In the genomic region with DNA sequence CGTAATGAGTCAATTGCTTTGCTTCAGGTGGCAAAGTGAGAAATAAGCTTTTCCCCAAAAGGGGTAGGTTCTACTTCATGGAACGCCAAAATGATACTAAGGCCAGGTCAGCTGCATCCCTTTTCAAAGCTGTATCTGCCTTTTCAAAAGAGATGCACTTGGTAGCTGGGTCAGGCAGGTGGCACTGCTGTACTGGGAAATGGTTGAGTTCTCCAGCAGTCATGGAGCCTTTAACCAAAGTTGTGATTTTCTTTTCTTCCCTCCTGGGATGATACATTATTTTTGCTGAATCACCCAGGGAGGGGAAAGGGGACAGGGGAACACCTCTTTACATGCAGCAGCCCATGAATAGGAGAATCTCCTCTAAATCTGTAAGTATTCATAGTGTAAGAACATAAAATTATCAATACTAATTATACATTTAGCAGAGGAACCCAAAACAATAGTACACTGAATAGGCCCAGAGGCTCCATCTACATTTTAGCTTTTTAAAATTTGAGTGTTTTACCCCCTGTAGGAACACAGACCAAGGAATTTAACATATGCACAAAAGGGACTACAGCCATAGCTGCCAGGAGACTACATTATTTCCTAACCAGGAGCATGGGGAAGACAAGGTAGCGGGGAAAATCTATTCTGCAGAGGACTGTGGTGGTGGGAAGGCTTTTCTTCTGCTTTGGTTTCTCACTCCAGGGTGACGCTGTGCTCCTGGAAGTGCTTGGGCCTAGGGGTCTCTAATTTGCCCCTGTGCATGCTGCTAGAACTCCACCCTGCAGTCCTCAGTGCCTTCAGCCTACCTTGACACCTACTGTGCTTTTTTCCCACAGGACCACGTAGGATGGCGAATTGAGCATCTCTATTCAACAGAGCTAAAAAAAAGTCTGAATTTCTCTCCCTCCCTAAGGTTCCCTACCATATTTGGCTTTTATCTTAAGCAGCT, we compare ENCODE assay signal across 8 cellular contexts. TPM values are rescaled to one million over a fixed set of nuclear protein-coding genes. Genes with fewer than 3 reads are reported as not detected.
DNase-seq lines count a peak whose midpoint lies in the region; ATAC-seq and TF ChIP-seq lines count a peak whose summit lies in the region.

No MANE protein-coding gene starts in this region.

- TF ChIP-seq CTCF in left ventricle myocardium inferior (IDR thresholded peaks at IDR 0.05; ENCODE audit: borderline replicate concordance), result peak; percentile 81

- H3K4me3 ChIP-seq in SK-N-MC (no peak overlapping the region), left ventricle myocardium inferior (no peak overlapping the region)

- no peaks in the 10 kb centered on the region for H3K36me3 ChIP-seq in SK-N-MC (ENCODE audit: insufficient read depth, low read length)
- H3K36me3 ChIP-seq in left ventricle myocardium inferior, result peaks cover 6% of the 10 kb centered on the region

- DNase-seq in SIG-M5 treated with dmso at 0.1 percent for 504 hours (lab: John Stamatoyannopoulos, UW; ENCODE audit: unreplicated experiment) (peak; percentile 8), SIG-M5 (lab: John Stamatoyannopoulos, UW) (no peak), Kasumi-1 (lab: John Stamatoyannopoulos, UW) (peak; percentile 52 to 73), SK-N-MC (ENCODE audit: low read depth, low spot score) (peak; percentile 10), anterior cingulate cortex (lab: John Stamatoyannopoulos, UW) (peak in 31 of 58 donors; percentile 8 to 67 (median 31)), left ventricle myocardium inferior (peak; percentile 40), pulmonary artery endothelial cell (ENCODE audit: low read depth, low spot score) (peak; percentile 37)

- no peaks in the 10 kb centered on the region for H3K9me3 ChIP-seq in SK-N-MC (ENCODE audit: low read depth, low read length)
- H3K9me3 ChIP-seq in left ventricle myocardium inferior (replicated peaks), result no peaks in the 10 kb centered on the region

- no peaks in the 10 kb centered on the region for H3K27me3 ChIP-seq in left ventricle myocardium inferior (ENCODE audit: low read depth)

- H3K27ac ChIP-seq in SK-N-MC (no peak overlapping the region), left ventricle myocardium inferior (replicated peaks) (peak overlapping the region; percentile 75)

- intact Hi-C loops in left ventricle myocardium inferior (cut with micrococcal nuclease), result loop anchor here (5.0 to 10.0 kb wide), 3 partner anchors 259 to 411 kb away; no protein-coding TSS in a partner anchor

- H3K9ac ChIP-seq in SK-N-MC (ENCODE audit: insufficient read length), result no peak overlapping the region

- peaks cover 32% of the 10 kb centered on the region for H3K4me1 ChIP-seq in left ventricle myocardium inferior

- no peak for ATAC-seq in HG03565 (IDR thresholded peaks at IDR 0.05; ENCODE audit: unreplicated experiment)

RNA-seq across cellular contexts. Expression of a gene that starts 6.4 kb away (rescaled TPM):
- total RNA-seq in left ventricle myocardium inferior (23.0 TPM), pulmonary artery endothelial cell (0.04 and 0.07 TPM in 2 replicates)

Comparison
In these comparisons a context has a peak if more than half of its experiments do, and no peak if none do; other contexts are left out.
1. RNA of a gene that starts 6.4 kb away (total RNA-seq): 23.0 TPM in left ventricle myocardium inferior (single experiment); 0.04 to 0.07 TPM in pulmonary artery endothelial cell; every median in the first group is over 10 times any median in the second.